ENCODE assay signal across 10 cellular contexts in genomic region chr6:154356690-154357089, GRCh38. TPM values are rescaled to one million over a fixed set of nuclear protein-coding genes. Genes with fewer than 3 reads are reported as not detected.
A peak's percentile ranks its signal among the peaks of the same experiment; 100 is the strongest.
DNase-seq lines count a peak whose midpoint lies in the region; ATAC-seq and TF ChIP-seq lines count a peak whose summit lies in the region.
"Had no signal": no experiment of that assay in that cellular context is flagged by ENCODE, and none has a peak within 500 bp of the region (broad histone marks: within the 10 kb centered on the region; RNA-seq: fewer than 3 reads in every experiment).

TSS of gene IPCEF1 (minus strand) at chr6:154356803. CDS start at chr6:154265947, 90,856 bp downstream.

- H3K27me3 ChIP-seq in IMR-90 (ENCODE audit: control insufficient read depth, insufficient read depth, low read length) (no peaks in the 10 kb centered on the region), spleen (replicated peaks in 1 of 7) (no peaks in the 10 kb centered on the region), tibial artery (no peaks in the 10 kb centered on the region)

- no peaks in the 10 kb centered on the region for H4K20me1 ChIP-seq in IMR-90 (ENCODE audit: insufficient read depth, low read length)

- peak within 1 kb of the TSS; percentile 66 for H2AK5ac ChIP-seq in IMR-90 (ENCODE audit: low read depth, low read length)

- H3K36me3 Mint-ChIP-seq in dendritic cell treated with granulocyte-macrophage colony-stimulating factor and Interleukin-4, amounts not matched to agents 40 ng/mL and 50 ng/mL, for 4 days (ENCODE audit: low read depth), result peaks cover 12% of the 10 kb centered on the region

- H3K27me3 Mint-ChIP-seq in dendritic cell treated with granulocyte-macrophage colony-stimulating factor and Interleukin-4, amounts not matched to agents 40 ng/mL and 50 ng/mL, for 4 days, result no peaks in the 10 kb centered on the region

- ATAC-seq in IMR-90 (ENCODE audit: low read depth) (no peak), GM19452 (IDR thresholded peaks at IDR 0.05; ENCODE audit: unreplicated experiment) (no peak)

- dilution Hi-C loops in IMR-90 (cut with HindIII; ENCODE audit: low sequenced_read_pairs, unreplicated experiment), result loop anchor here (25.0 kb wide), 1 partner anchor 194 kb away; no protein-coding TSS in a partner anchor

- no peak within 1 kb of the TSS; the same call in 2 of the 3 replicates for H2BK15ac ChIP-seq in IMR-90 (ENCODE audit: low read depth, low read length)

- H3K4me1 Mint-ChIP-seq in dendritic cell treated with granulocyte-macrophage colony-stimulating factor and Interleukin-4, amounts not matched to agents 40 ng/mL and 50 ng/mL, for 4 days (ENCODE audit: low read depth), result peaks cover 64% of the 10 kb centered on the region

- no peak within 1 kb of the TSS for H3K9ac ChIP-seq in IMR-90 (ENCODE audit: low read depth, low read length)

- H2BK120ac ChIP-seq in IMR-90 (ENCODE audit: low read depth, low read length), result no peak within 1 kb of the TSS

- intact Hi-C loops in IMR-90 (cut with micrococcal nuclease) (no loop called here), spleen (cut with DNase I; ENCODE audit: low total_unique reads) (no loop called here), tibial artery (cut with DNase I; ENCODE audit: low total_unique reads) (no loop called here)
- intact Hi-C loops in dendritic cell treated with granulocyte-macrophage colony-stimulating factor and Interleukin-4, amounts not matched to agents 40 ng/mL and 50 ng/mL, for 4 days (cut with micrococcal nuclease), result loop anchor here (5.0 to 10.0 kb wide), 3 partner anchors 122 to 378 kb away; partner anchors contain the start of gene SCAF8

- H2AK9ac ChIP-seq in IMR-90 (replicated peaks; ENCODE audit: low read depth, low read length, poor library complexity), result peak within 1 kb of the TSS; percentile 58

- H3K9me3 ChIP-seq in IMR-90 (ENCODE audit: control insufficient read depth, insufficient read depth, low read length) (no peaks in the 10 kb centered on the region), spleen (no peaks in the 10 kb centered on the region), tibial artery (no peaks in the 10 kb centered on the region)

- peak within 1 kb of the TSS; percentile 70 for H3K4me3 Mint-ChIP-seq in dendritic cell treated with granulocyte-macrophage colony-stimulating factor and Interleukin-4, amounts not matched to agents 40 ng/mL and 50 ng/mL, for 4 days

- BruUV-seq in IMR-90 (replicated peaks; lab: Mats Ljungman, UMichigan), result no TSS peak

- no peak within 1 kb of the TSS for H3K4me2 ChIP-seq in IMR-90 (ENCODE audit: low read depth, low read length)

- TF ChIP-seq CTCF in IMR-90 (conservative IDR thresholded peaks at IDR 0.05; ENCODE audit: low read depth, low read length) (no peak), spleen (IDR thresholded peaks at IDR 0.05 in 8 of 11, conservative IDR thresholded peaks at IDR 0.05 in 3 of 11) (no peak), tibial artery (IDR thresholded peaks at IDR 0.05) (no peak)

- H3K36me3 ChIP-seq in IMR-90 (ENCODE audit: control insufficient read depth, insufficient read depth, low read length), result no peaks in the 10 kb centered on the region
- no peaks in the 10 kb centered on the region for H3K36me3 ChIP-seq in spleen
- no peaks in the 10 kb centered on the region for H3K36me3 ChIP-seq in tibial artery

- no peak within 1 kb of the TSS for H4K5ac ChIP-seq in IMR-90 (ENCODE audit: low read depth, low read length)

- TF ChIP-seq POLR2A in GM18951 (IDR thresholded peaks at IDR 0.05; ENCODE audit: extremely low read depth, insufficient read depth, insufficient read length), result peak; percentile 39
- no peak for TF ChIP-seq POLR2A in IMR-90 (IDR thresholded peaks at IDR 0.05; ENCODE audit: low read depth, low read length)
- no peak for TF ChIP-seq POLR2A in spleen (IDR thresholded peaks at IDR 0.05)

- no peak within 1 kb of the TSS for H4K91ac ChIP-seq in IMR-90 (ENCODE audit: insufficient read depth, low read depth, low read length)

- H2AFZ ChIP-seq in IMR-90 (replicated peaks; ENCODE audit: low read length, poor library complexity), result no peak within 1 kb of the TSS

- no peak within 1 kb of the TSS for H3K14ac ChIP-seq in IMR-90 (replicated peaks; ENCODE audit: low read depth, low read length)

- H3K4ac ChIP-seq in IMR-90 (ENCODE audit: low read depth, low read length), result no peak within 1 kb of the TSS

- WGBS in IMR-90 (ENCODE audit: extremely low coverage in 2 of 2, insufficient read length in 1 of 2), 2 experiments, result 100% methylated on average over 1 of the region's 3 CpGs; no CpG with 5 or more reads in 1 of the 2 experiments
- WGBS in spleen, 5 donors, result 33 to 58% (median 37%) methylated on average over 3 of the region's 3 CpGs

- no peak within 1 kb of the TSS for H2BK20ac ChIP-seq in IMR-90 (ENCODE audit: low read depth, low read length)

- H3K23ac ChIP-seq in IMR-90 (ENCODE audit: low read depth, low read length), result no peak within 1 kb of the TSS

- H3K4me1 ChIP-seq in IMR-90 (ENCODE audit: control insufficient read depth, insufficient read depth, low read length) (peaks cover 5% of the 10 kb centered on the region), spleen (peaks cover 0 to 72% (median 31%) of the 10 kb centered on the region in 6 donors), tibial artery (no peaks in the 10 kb centered on the region)

- peaks cover 12% of the 10 kb centered on the region for H3K9me3 Mint-ChIP-seq in dendritic cell treated with granulocyte-macrophage colony-stimulating factor and Interleukin-4, amounts not matched to agents 40 ng/mL and 50 ng/mL, for 4 days

- H3K79me1 ChIP-seq in IMR-90 (ENCODE audit: low read depth in 1 of 2, low read length in 2 of 2), result no peaks in the 10 kb centered on the region

- TF ChIP-seq RAD21 in IMR-90 (IDR thresholded peaks at IDR 0.05; ENCODE audit: low read length), result no peak

- CTCF ChIA-PET in IMR-90 (lab: Yijun Ruan, JAX), result interaction anchor here (1.5 kb wide), 1 partner anchor 14 kb away, joined by 4 read pairs; no protein-coding TSS in a partner anchor

- no peak within 1 kb of the TSS for H3K18ac ChIP-seq in IMR-90 (ENCODE audit: low read depth, low read length)

- peak within 1 kb of the TSS; percentile 87 for H3K27ac Mint-ChIP-seq in dendritic cell treated with granulocyte-macrophage colony-stimulating factor and Interleukin-4, amounts not matched to agents 40 ng/mL and 50 ng/mL, for 4 days

- H3K9me1 ChIP-seq in IMR-90 (ENCODE audit: insufficient read depth, low read length), result no peaks in the 10 kb centered on the region

- DNase-seq in IMR-90 (no peak), spleen (no peak), tibial artery (no peak), NCI-H1436 treated with DMSO at 0.1 percent for 48 hours (lab: John Stamatoyannopoulos, UW) (no peak)
- DNase-seq: central memory CD4-positive, alpha-beta T cell; stimulated activated naive CD4-positive, alpha-beta T cell treated with Interleukin-2 at 50 U/mL for 16 hours had no signal

- no peak within 1 kb of the TSS for H2BK5ac ChIP-seq in IMR-90 (ENCODE audit: low read depth, low read length, poor library complexity, severe bottlenecking)

- POLR2A ChIA-PET in IMR-90 (lab: Charles Lee; ENCODE audit: unreplicated experiment), result no interaction called here

- H3K27ac ChIP-seq in IMR-90 (ENCODE audit: insufficient read depth, low read length), result no peak within 1 kb of the TSS
- peak within 1 kb of the TSS in 7 of 8 donors; percentile 52 to 89 (median 83) for H3K27ac ChIP-seq in spleen
- no peak within 1 kb of the TSS for H3K27ac ChIP-seq in tibial artery
- H3K27ac ChIP-seq: VCaP had no signal

- H3K4me3 ChIP-seq in IMR-90 (ENCODE audit: insufficient read depth, low read depth, low read length), result no peak within 1 kb of the TSS
- peak within 1 kb of the TSS in 1 of 8 donors; percentile 46 for H3K4me3 ChIP-seq in spleen
- H3K4me3 ChIP-seq in tibial artery, result no peak within 1 kb of the TSS

- no peak within 1 kb of the TSS for H4K8ac ChIP-seq in IMR-90 (ENCODE audit: low read depth in 2 of 2, low read length in 2 of 2)

- H3K56ac ChIP-seq in IMR-90 (ENCODE audit: extremely low read depth, insufficient read depth, low read length), result no peak within 1 kb of the TSS

- in situ Hi-C loops in GM18951 (cut with MboI; ENCODE audit: low sequenced_read_pairs, unreplicated experiment) (no loop called here), IMR-90 (cut with MboI; ENCODE audit: low sequenced_read_pairs) (no loop called here)

TF ChIP-seq in IMR-90, 13 proteins besides CTCF, POLR2A, EP300 and RAD21 (continues in another document):
- TF ChIP-seq MAZ (IDR thresholded peaks at IDR 0.05; ENCODE audit: borderline replicate concordance, low read depth, low read length) (no peak), CHD1 (IDR thresholded peaks at IDR 0.05; ENCODE audit: low read depth, low read length) (no peak), FOS (IDR thresholded peaks at IDR 0.05; ENCODE audit: low read depth, low read length) (no peak), CEBPB (IDR thresholded peaks at IDR 0.05; ENCODE audit: low read depth, low read length) (no peak), MAFK (IDR thresholded peaks at IDR 0.05; ENCODE audit: low read depth, low read length) (no peak), RCOR1 (IDR thresholded peaks at IDR 0.05; ENCODE audit: insufficient replicate concordance, low read length) (no peak), BHLHE40 (IDR thresholded peaks at IDR 0.05; ENCODE audit: low read depth, low read length) (no peak), NFE2L2 (IDR thresholded peaks at IDR 0.05; ENCODE audit: low read depth, low read length) (no peak), MXI1 (IDR thresholded peaks at IDR 0.05; ENCODE audit: borderline replicate concordance, low read depth, low read length) (no peak), RFX5 (IDR thresholded peaks at IDR 0.05; ENCODE audit: low read depth, low read length) (no peak)
- TF ChIP-seq, protein P1, sequence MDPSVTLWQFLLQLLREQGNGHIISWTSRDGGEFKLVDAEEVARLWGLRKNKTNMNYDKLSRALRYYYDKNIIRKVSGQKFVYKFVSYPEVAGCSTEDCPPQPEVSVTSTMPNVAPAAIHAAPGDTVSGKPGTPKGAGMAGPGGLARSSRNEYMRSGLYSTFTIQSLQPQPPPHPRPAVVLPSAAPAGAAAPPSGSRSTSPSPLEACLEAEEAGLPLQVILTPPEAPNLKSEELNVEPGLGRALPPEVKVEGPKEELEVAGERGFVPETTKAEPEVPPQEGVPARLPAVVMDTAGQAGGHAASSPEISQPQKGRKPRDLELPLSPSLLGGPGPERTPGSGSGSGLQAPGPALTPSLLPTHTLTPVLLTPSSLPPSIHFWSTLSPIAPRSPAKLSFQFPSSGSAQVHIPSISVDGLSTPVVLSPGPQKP (IDR thresholded peaks at IDR 0.05; ENCODE audit: borderline replicate concordance, low read depth, low read length), result no peak

RNA-seq across cellular contexts. Expression of gene IPCEF1, which starts in this region (rescaled TPM):
- total RNA-seq in IMR-90 (2012; rRNA removed) (under 0.01 TPM in 2 replicates), spleen (10 to 100 TPM; 19.2 to 32.2 (median 28.3) TPM)
- polyA plus RNA-seq in IMR-90 (2012; rRNA removed) (0.03 and 0.07 TPM in 2 replicates), spleen (1 to 10 TPM; 1.4 to 2.3 (median 2.2) TPM)
- polyA plus RNA-seq in IMR-90 (2012; cell fraction: cytosol; rRNA removed), result not detected in 2 replicates
- polyA plus RNA-seq in IMR-90 (2012; cell fraction: nucleus; rRNA removed; ENCODE audit: low replicate concordance), result 0.02 and 0.14 TPM in 2 replicates

Comparison
In these comparisons a context has a peak if more than half of its experiments do, and no peak if none do; other contexts are left out.
1. RNA of gene IPCEF1 (total RNA-seq): 19.2 to 32.2 TPM in spleen; under 0.01 TPM in IMR-90; every median in the first group is over 10 times any median in the second.
2. H3K27ac ChIP-seq: peak in spleen (7 of 8); none in IMR-90 (single experiment) and tibial artery (0 of 2).